In the genomic region with DNA sequence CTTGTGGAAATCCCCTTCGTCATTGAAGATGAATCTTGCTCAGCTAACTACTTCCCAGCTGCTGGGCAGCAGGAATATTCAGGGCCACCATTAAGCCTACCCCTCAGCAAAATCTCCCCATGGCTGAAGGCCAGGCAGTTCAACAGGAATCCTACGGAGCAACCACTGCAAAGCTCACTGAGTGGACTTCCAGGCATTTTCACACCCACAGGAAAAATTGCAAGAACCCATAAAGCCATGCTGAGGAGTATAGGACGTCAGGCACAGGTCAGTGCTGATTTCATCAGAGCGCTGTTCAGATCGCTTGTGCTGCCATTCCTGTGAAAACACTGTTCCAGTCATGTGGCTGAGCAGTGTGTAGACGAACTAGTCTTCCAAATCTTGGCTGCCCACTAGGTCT, we compare ENCODE assay signal across 22 cellular contexts.
DNase-seq lines count a peak whose midpoint lies in the region; ATAC-seq, FAIRE-seq and TF ChIP-seq lines count a peak whose summit lies in the region.
"Had no signal": no experiment of that assay in that cellular context is flagged by ENCODE, and none has a peak within 500 bp of the region (broad histone marks: within the 10 kb centered on the region; RNA-seq: fewer than 3 reads in every experiment).

No MANE protein-coding gene starts in this region.

- H3K27me3 ChIP-seq in GM23338 (ENCODE audit: insufficient read depth), result no peaks in the 10 kb centered on the region
- no peaks in the 10 kb centered on the region for H3K27me3 ChIP-seq in H1 (replicated peaks in 1 of 4; ENCODE audit: control insufficient read depth in 3 of 4, extremely low read depth in 1 of 4, insufficient read depth in 3 of 4, low read length in 3 of 4)
- H3K27me3 ChIP-seq in trophoblast cell (ENCODE audit: insufficient read depth, low read length), result no peaks in the 10 kb centered on the region
- H3K27me3 ChIP-seq: BLaER1 treated with 17β-estradiol and CSF1 and Interleukin-3, amounts not matched to agents 10 nM and 100 nM had no signal

- H3K9me2 ChIP-seq in GM23338 (ENCODE audit: insufficient read depth), result no peaks in the 10 kb centered on the region

- H3K14ac ChIP-seq in H1 (ENCODE audit: insufficient read length) (no peak overlapping the region), trophoblast cell (ENCODE audit: low read length) (no peak overlapping the region)

- WGBS in H1 (ENCODE audit: extremely low coverage in 1 of 2, insufficient coverage in 1 of 2, insufficient read length in 1 of 2, insufficient replicate concordance in 2 of 2, low coverage in 1 of 2, low lambda C conversion rate in 2 of 2, missing lambda C conversion rate in 1 of 2), 2 experiments, result 92% methylated on average over 6 of the region's 6 CpGs; no CpG with 5 or more reads in 1 of the 2 experiments
- WGBS in trophoblast cell (ENCODE audit: extremely low coverage, insufficient coverage, insufficient read length), result no CpG with 5 or more reads among the region's 6 CpGs

- H3K23me2 ChIP-seq in H1 (ENCODE audit: low read depth, low read length), result no peaks in the 10 kb centered on the region

- H2BK12ac ChIP-seq in H1 (ENCODE audit: low read depth, low read length), result no peak overlapping the region
- H2BK12ac ChIP-seq in trophoblast cell (ENCODE audit: low read length), result no peak overlapping the region

- no peak overlapping the region for H2BK15ac ChIP-seq in H1 (ENCODE audit: low read length)

- H4K20me1 ChIP-seq in GM23338 (replicated peaks; ENCODE audit: insufficient read depth) (no peaks in the 10 kb centered on the region), H1 (replicated peaks in 1 of 2; ENCODE audit: control insufficient read depth in 1 of 2, insufficient read depth in 2 of 2, low read length in 2 of 2) (no peaks in the 10 kb centered on the region)
- H4K20me1 ChIP-seq: BLaER1 treated with 17β-estradiol and CSF1 and Interleukin-3, amounts not matched to agents 10 nM and 100 nM had no signal

- POLR2A ChIA-PET in H1 (lab: Charles Lee; ENCODE audit: partially characterized antibody), result interaction anchor here (1.1 kb wide), 1 partner anchor 221 kb away, joined by 3 read pairs; no protein-coding TSS in a partner anchor

- 0 out of 3 replicates have a peak, but pooled peaks cover 4% of the 10 kb centered on the region for H3K9me3 Mint-ChIP-seq in GM23338
- peaks cover 1% of the 10 kb centered on the region for H3K9me3 Mint-ChIP-seq in stimulated activated memory B cell treated with anti-CD40 and anti-IgM and Interleukin-4, amounts not matched to agents 10 μg/mL and 1 μg/mL and 100 μg/mL, for 72 hours
- H3K9me3 Mint-ChIP-seq: CD4-positive, alpha-beta T cell; CD8-positive, alpha-beta T cell had no signal

- peaks cover 2% of the 10 kb centered on the region for H3K27me3 Mint-ChIP-seq in GM23338 (ENCODE audit: insufficient read depth, low read depth, poor library complexity)
- no peaks in the 10 kb centered on the region for H3K27me3 Mint-ChIP-seq in stimulated activated memory B cell treated with anti-CD40 and anti-IgM and Interleukin-4, amounts not matched to agents 10 μg/mL and 1 μg/mL and 100 μg/mL, for 72 hours
- H3K27me3 Mint-ChIP-seq: B cell; CD4-positive, alpha-beta T cell had no signal

- H2BK120ac ChIP-seq in H1 (replicated peaks; ENCODE audit: low read depth, low read length) (no peak overlapping the region), trophoblast cell (ENCODE audit: insufficient read depth, low read length, poor library complexity) (no peak overlapping the region)

- TF ChIP-seq RAD21 in H1 (IDR thresholded peaks at IDR 0.05 in 1 of 2, conservative IDR thresholded peaks at IDR 0.05 in 1 of 2; ENCODE audit: low read depth in 2 of 2, low read length in 2 of 2), result no peak

- no peak overlapping the region for H3K27ac ChIP-seq in GM23338 (ENCODE audit: low read depth)
- no peak overlapping the region for H3K27ac ChIP-seq in H1 (ENCODE audit: low read depth, low read length)
- no peak overlapping the region for H3K27ac ChIP-seq in trophoblast cell (ENCODE audit: low read depth, low read length)
- H3K27ac ChIP-seq: 22Rv1; A549; BLaER1 treated with 17β-estradiol and CSF1 and Interleukin-3, amounts not matched to agents 10 nM and 100 nM; C4-2B had no signal

- H3K9ac ChIP-seq in H1 (replicated peaks in 1 of 4; ENCODE audit: extremely low read depth in 1 of 4, low read depth in 3 of 4, low read length in 3 of 4), result no peak overlapping the region
- no peak overlapping the region for H3K9ac ChIP-seq in trophoblast cell (ENCODE audit: low read length)
- H3K9ac ChIP-seq: BLaER1 treated with 17β-estradiol and CSF1 and Interleukin-3, amounts not matched to agents 10 nM and 100 nM had no signal

- no peak for TF ChIP-seq POLR2A in H1 (IDR thresholded peaks at IDR 0.05; ENCODE audit: control extremely low read depth in 1 of 2, low read depth in 2 of 2, low read length in 2 of 2)

- CTCF ChIA-PET in H1 (lab: Charles Lee; ENCODE audit: partially characterized antibody), result interaction anchor here (0.6 to 1.2 kb wide), 3 partner anchors 10 to 206 kb away, joined by 3 to 4 read pairs (median 4); no protein-coding TSS in a partner anchor

- no peak overlapping the region for H3K18ac ChIP-seq in H1 (ENCODE audit: extremely low read depth, low read length)
- no peak overlapping the region for H3K18ac ChIP-seq in trophoblast cell (ENCODE audit: low read length)

- no peaks in the 10 kb centered on the region for H3K9me3 ChIP-seq in H1 (ENCODE audit: insufficient read depth in 2 of 2, low read depth in 1 of 2, low read length in 1 of 2)
- no peaks in the 10 kb centered on the region for H3K9me3 ChIP-seq in trophoblast cell (ENCODE audit: insufficient read depth, low read depth, low read length)
- H3K9me3 ChIP-seq: A549, Caco-2 had no signal

- no peak overlapping the region for H4K12ac ChIP-seq in trophoblast cell (ENCODE audit: low read depth, low read length)

- H2BK5ac ChIP-seq in H1 (ENCODE audit: low read depth, low read length), result no peak overlapping the region
- H2BK5ac ChIP-seq in trophoblast cell (ENCODE audit: low read depth, low read length, poor library complexity), result no peak overlapping the region

- FAIRE-seq in H1 (lab: Jason Lieb, UNC), result no peak
- FAIRE-seq: A549, GM12891, GM19239 had no signal

- H3K27ac Mint-ChIP-seq in GM23338, result no peak overlapping the region
- H3K27ac Mint-ChIP-seq in stimulated activated memory B cell treated with anti-CD40 and anti-IgM and Interleukin-4, amounts not matched to agents 10 μg/mL and 1 μg/mL and 100 μg/mL, for 72 hours, result no peak overlapping the region
- H3K27ac Mint-ChIP-seq: B cell; CD4-positive, alpha-beta T cell; CD8-positive, alpha-beta T cell had no signal

- H3K4me3 ChIP-seq in GM23338, result no peak overlapping the region
- no peak overlapping the region for H3K4me3 ChIP-seq in H1 (ENCODE audit: extremely low read depth in 1 of 4, insufficient read depth in 2 of 4, low read depth in 3 of 4, low read length in 4 of 4)
- H3K4me3 ChIP-seq in trophoblast cell (ENCODE audit: low read depth, low read length), result no peak overlapping the region
- H3K4me3 ChIP-seq: A549; BLaER1 treated with 17β-estradiol and CSF1 and Interleukin-3, amounts not matched to agents 10 nM and 100 nM had no signal

- H3K23ac ChIP-seq in H1 (ENCODE audit: insufficient read length), result no peak overlapping the region
- no peak overlapping the region for H3K23ac ChIP-seq in trophoblast cell (ENCODE audit: low read length)

- H4K91ac ChIP-seq in H1 (replicated peaks; ENCODE audit: insufficient read length, low read length), result no peak overlapping the region
- H4K91ac ChIP-seq in trophoblast cell (ENCODE audit: low read depth, low read length), result no peak overlapping the region

- H3K4me3 Mint-ChIP-seq in GM23338, result no peak overlapping the region
- H3K4me3 Mint-ChIP-seq in stimulated activated memory B cell treated with anti-CD40 and anti-IgM and Interleukin-4, amounts not matched to agents 10 μg/mL and 1 μg/mL and 100 μg/mL, for 72 hours, result no peak overlapping the region
- H3K4me3 Mint-ChIP-seq: B cell; CD4-positive, alpha-beta T cell; CD8-positive, alpha-beta T cell had no signal

- H3K4me1 Mint-ChIP-seq in GM23338, result peaks cover 18% of the 10 kb centered on the region
- H3K4me1 Mint-ChIP-seq in stimulated activated memory B cell treated with anti-CD40 and anti-IgM and Interleukin-4, amounts not matched to agents 10 μg/mL and 1 μg/mL and 100 μg/mL, for 72 hours, result peaks cover 6% of the 10 kb centered on the region

- no peaks in the 10 kb centered on the region for H3F3A ChIP-seq in GM23338 (replicated peaks; ENCODE audit: low read depth)

- H2BK20ac ChIP-seq in H1 (ENCODE audit: low read length), result no peak overlapping the region

- H3K79me1 ChIP-seq in H1 (ENCODE audit: low read depth, low read length) (no peaks in the 10 kb centered on the region), trophoblast cell (ENCODE audit: low read length) (no peaks in the 10 kb centered on the region)

- H4K5ac ChIP-seq in H1 (ENCODE audit: insufficient read length, low read depth, low read length), result no peak overlapping the region

- 0 out of 2 replicates have a peak overlapping the region, but pooled peaks have one; percentile 38 for H2AFZ ChIP-seq in GM23338
- peak overlapping the region; percentile 7; the same call in 1 of the 2 replicates for H2AFZ ChIP-seq in H1 (ENCODE audit: low read length)
- H2AFZ ChIP-seq in trophoblast cell (ENCODE audit: insufficient read depth, low read length, poor library complexity), result no peak overlapping the region

- no peak for TF ChIP-seq EP300 in H1 (IDR thresholded peaks at IDR 0.05; ENCODE audit: borderline replicate concordance in 1 of 2, low read depth in 2 of 2, low read length in 2 of 2)

- H3K4me2 ChIP-seq in GM23338 (no peak overlapping the region), H1 (ENCODE audit: insufficient read depth in 1 of 2, low read depth in 2 of 2, low read length in 2 of 2) (no peak overlapping the region), trophoblast cell (ENCODE audit: low read length) (no peak overlapping the region)
- H3K4me2 ChIP-seq: A549; BLaER1 treated with 17β-estradiol and CSF1 and Interleukin-3, amounts not matched to agents 10 nM and 100 nM had no signal

- H3K4me1 ChIP-seq in GM23338 (ENCODE audit: insufficient read depth) (peaks cover 22% of the 10 kb centered on the region), H1 (replicated peaks in 1 of 4; ENCODE audit: control insufficient read depth in 3 of 4, insufficient read depth in 4 of 4, low read length in 3 of 4) (no peaks in the 10 kb centered on the region; a peak in 1 of 7 replicates), trophoblast cell (ENCODE audit: control insufficient read depth in 1 of 2, insufficient read depth in 2 of 2, low read length in 2 of 2) (no peaks in the 10 kb centered on the region)
- H3K4me1 ChIP-seq: A549, Caco-2 had no signal

- H3K79me2 ChIP-seq in GM23338 (replicated peaks; ENCODE audit: insufficient read depth), result no peaks in the 10 kb centered on the region
- no peaks in the 10 kb centered on the region for H3K79me2 ChIP-seq in H1 (ENCODE audit: control insufficient read depth in 1 of 2, insufficient read depth in 2 of 2, low read length in 2 of 2)
- no peaks in the 10 kb centered on the region for H3K79me2 ChIP-seq in trophoblast cell (ENCODE audit: control insufficient read depth, insufficient read depth, low read length, poor library complexity)

- TF ChIP-seq CTCF in GM23338 (conservative IDR thresholded peaks at IDR 0.05; ENCODE audit: low read depth in 2 of 2) (no peak), H1 (IDR thresholded peaks at IDR 0.05; ENCODE audit: control extremely low read depth in 1 of 3, insufficient read depth in 1 of 3, low read depth in 1 of 3, low read length in 3 of 3) (no peak)

- no peak overlapping the region for H3K4ac ChIP-seq in H1 (replicated peaks; ENCODE audit: insufficient read length, low read depth, low read length)
- no peak overlapping the region for H3K4ac ChIP-seq in trophoblast cell (ENCODE audit: low read depth, low read length)

- H3K36me3 ChIP-seq in GM23338 (ENCODE audit: insufficient read depth) (no peaks in the 10 kb centered on the region), H1 (ENCODE audit: control insufficient read depth in 2 of 4, insufficient read depth in 4 of 4, low read length in 3 of 4) (no peaks in the 10 kb centered on the region), trophoblast cell (ENCODE audit: control insufficient read depth in 1 of 2, insufficient read depth in 2 of 2, low read length in 2 of 2) (no peaks in the 10 kb centered on the region)
- H3K36me3 ChIP-seq: BLaER1 treated with 17β-estradiol and CSF1 and Interleukin-3, amounts not matched to agents 10 nM and 100 nM had no signal

- no peaks in the 10 kb centered on the region for H3K36me3 Mint-ChIP-seq in GM23338 (ENCODE audit: low read depth)
- H3K36me3 Mint-ChIP-seq in stimulated activated memory B cell treated with anti-CD40 and anti-IgM and Interleukin-4, amounts not matched to agents 10 μg/mL and 1 μg/mL and 100 μg/mL, for 72 hours, result peaks cover 5% of the 10 kb centered on the region

- no peak for DNase-seq in GM23338 (ENCODE audit: low spot score)
- no peak for DNase-seq in H1 (ENCODE audit: low read depth in 1 of 2, low spot score in 2 of 2)
- DNase-seq in trophoblast cell, result peak; percentile 81 to 86
- no peak for DNase-seq in EL
- no peak for DNase-seq in NCI-H82 (lab: John Stamatoyannopoulos, UW)
- no peak for DNase-seq in NCI-H2227 treated with DMSO at 0.1 percent for 48 hours (lab: John Stamatoyannopoulos, UW)
- DNase-seq: AML-193; Caco-2; Calu3; CD4-positive, alpha-beta T cell; CD8-positive, alpha-beta T cell; DMS79 treated with DMSO at 0.1 percent for 48 hours; GDM1 had no signal

- H4K8ac ChIP-seq in H1 (ENCODE audit: extremely low read depth, insufficient read depth, low read length) (no peak overlapping the region), trophoblast cell (ENCODE audit: low read depth, low read length) (no peak overlapping the region)

- H2AK5ac ChIP-seq in H1 (ENCODE audit: low read depth, low read length) (no peak overlapping the region), trophoblast cell (ENCODE audit: low read length) (no peak overlapping the region)

- ATAC-seq in GM23338 (no peak), HG02759 (IDR thresholded peaks at IDR 0.05; ENCODE audit: unreplicated experiment) (no peak)
- peak; percentile 34 for ATAC-seq in stimulated activated memory B cell treated with anti-CD40 and anti-IgM and Interleukin-4, amounts not matched to agents 10 μg/mL and 1 μg/mL and 100 μg/mL, for 72 hours
- ATAC-seq: A549; CD8-positive, alpha-beta T cell had no signal

- H3K56ac ChIP-seq in H1 (replicated peaks; ENCODE audit: insufficient read length, low read depth, low read length), result no peak overlapping the region

Comparison
In these comparisons a context has a peak if more than half of its experiments do, and no peak if none do; other contexts are left out.
1. DNase-seq: peak in trophoblast cell (2 of 2); none in GM23338 (single experiment), H1 (0 of 2), EL (single experiment), NCI-H82 (single experiment) and NCI-H2227 treated with DMSO at 0.1 percent for 48 hours (single experiment).